8 cellular contexts compared by ENCODE assay signal in the genomic region with DNA sequence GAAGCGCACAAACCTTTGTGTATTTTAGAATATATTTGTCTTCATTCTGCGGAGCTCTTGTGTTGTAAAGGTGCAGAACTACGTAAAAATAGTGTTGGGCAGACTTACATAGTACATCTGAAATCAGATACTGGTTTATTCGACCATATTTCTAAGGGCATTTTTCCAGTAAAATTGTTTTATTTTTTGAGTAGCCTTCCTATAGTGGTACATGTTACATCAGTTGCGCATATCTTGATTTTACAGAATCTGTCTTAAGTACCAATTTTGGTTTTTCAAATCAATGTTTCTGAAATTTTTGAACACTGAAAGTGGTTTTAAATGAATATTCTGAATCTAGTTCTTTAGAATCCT. TPM values are rescaled to one million over a fixed set of nuclear protein-coding genes. Genes with fewer than 3 reads are reported as not detected.
A peak's percentile ranks its signal among the peaks of the same experiment; 100 is the strongest.
DNase-seq lines count a peak whose midpoint lies in the region; ATAC-seq and TF ChIP-seq lines count a peak whose summit lies in the region.

No MANE protein-coding gene starts in this region.

- H3K9ac ChIP-seq in ES-I3 (ENCODE audit: low read depth, low read length) (peak overlapping the region; percentile 99), trophoblast cell (ENCODE audit: low read length) (no peak overlapping the region)

- no peak overlapping the region for H2BK5ac ChIP-seq in trophoblast cell (ENCODE audit: low read depth, low read length, poor library complexity)

- H2BK12ac ChIP-seq in trophoblast cell (ENCODE audit: low read length) = no peak overlapping the region

- DNase-seq in Panc1 (ENCODE audit: low read depth, low spot score) = no peak
- no peak for DNase-seq in esophagus muscularis mucosa (ENCODE audit: extremely low spot score)
- no peak for DNase-seq in trophoblast cell
- DNase-seq in GM20000 (ENCODE audit: low spot score) = no peak

- intact Hi-C loops in Panc1 (cut with micrococcal nuclease; ENCODE audit: unreplicated experiment) = no loop called here
- intact Hi-C loops in esophagus muscularis mucosa (cut with DNase I) = loop anchor here (5.0 kb wide), 1 partner anchor 52 kb away; no protein-coding TSS in a partner anchor

- no peak overlapping the region for H4K8ac ChIP-seq in trophoblast cell (ENCODE audit: low read depth, low read length)

- BruUV-seq in Panc1 (replicated peaks; lab: Mats Ljungman, UMichigan) = no TSS peak

- no peak for TF ChIP-seq POLR2A in esophagus muscularis mucosa (IDR thresholded peaks at IDR 0.05; ENCODE audit: low read depth)

- TF ChIP-seq CTCF in Panc1 (IDR thresholded peaks at IDR 0.05) = no peak
- TF ChIP-seq CTCF in esophagus muscularis mucosa (IDR thresholded peaks at IDR 0.05) = no peak
- TF ChIP-seq CTCF in GM20000 (IDR thresholded peaks at IDR 0.05; ENCODE audit: extremely low read depth, missing control alignments) = no peak

- H3K27ac ChIP-seq in Panc1 (ENCODE audit: low read length) (peak overlapping the region; percentile 98), esophagus muscularis mucosa (replicated peaks in 1 of 4) (peak overlapping the region; percentile 100), trophoblast cell (ENCODE audit: low read depth, low read length) (no peak overlapping the region)

- H3K4me3 ChIP-seq in Panc1 (ENCODE audit: low read depth in 2 of 2, low read length in 2 of 2) = peak overlapping the region; percentile 85
- H3K4me3 ChIP-seq in esophagus muscularis mucosa = peak overlapping the region; percentile 94 to 98 (median 97)
- H3K4me3 ChIP-seq in trophoblast cell (ENCODE audit: low read depth, low read length) = peak overlapping the region; percentile 6

- POLR2A ChIA-PET in Panc1 (lab: Charles Lee) = interaction anchor here (0.5 to 4.6 kb wide), 6 partner anchors 16 to 135 kb away, joined by 3 to 84 read pairs (median 8); a partner anchor contains a TSS

- TF ChIP-seq EP300 in esophagus muscularis mucosa (IDR thresholded peaks at IDR 0.05) = no peak

- H4K91ac ChIP-seq in trophoblast cell (ENCODE audit: low read depth, low read length) = no peak overlapping the region

- in situ Hi-C loops in Panc1 (cut with HindIII; ENCODE audit: low pct_unique_long_range_greater_than_20kb, low sequenced_read_pairs) = no loop called here

- H3K36me3 ChIP-seq in ES-I3 (ENCODE audit: insufficient read depth, low read length) (no peaks in the 10 kb centered on the region; the same call in 1 of the 2 replicates), Panc1 (ENCODE audit: control insufficient read depth, insufficient read depth, low read length) (peaks cover 62% of the 10 kb centered on the region), esophagus muscularis mucosa (peaks cover 0 to 36% (median 18%) of the 10 kb centered on the region in 4 donors), trophoblast cell (ENCODE audit: control insufficient read depth in 1 of 2, insufficient read depth in 2 of 2, low read length in 2 of 2) (peaks cover 3% of the 10 kb centered on the region in 2 experiments)

- CTCF ChIA-PET in Panc1 (lab: Charles Lee) = interaction anchor here (0.7 kb wide), 1 partner anchor 15 kb away, joined by 5 read pairs; no protein-coding TSS in a partner anchor

- H3K9me3 ChIP-seq in ES-I3 (ENCODE audit: control insufficient read depth, insufficient read depth, low read length) (no peaks in the 10 kb centered on the region), Panc1 (ENCODE audit: control insufficient read depth, insufficient read depth, low read depth, low read length) (no peaks in the 10 kb centered on the region), esophagus muscularis mucosa (no peaks in the 10 kb centered on the region), trophoblast cell (ENCODE audit: insufficient read depth, low read depth, low read length) (no peaks in the 10 kb centered on the region)

- no peak for ATAC-seq in Panc1
- no peak for ATAC-seq in GM19397 (IDR thresholded peaks at IDR 0.05; ENCODE audit: unreplicated experiment)
- ATAC-seq in HG03460 (IDR thresholded peaks at IDR 0.05; ENCODE audit: unreplicated experiment) = no peak
- no peak for ATAC-seq in HG02870 (IDR thresholded peaks at IDR 0.05; ENCODE audit: unreplicated experiment)

- H3K23ac ChIP-seq in trophoblast cell (ENCODE audit: low read length) = no peak overlapping the region

- H3K79me2 ChIP-seq in trophoblast cell (ENCODE audit: control insufficient read depth, insufficient read depth, low read length, poor library complexity) = peaks cover 10% of the 10 kb centered on the region

- H2AFZ ChIP-seq in trophoblast cell (ENCODE audit: insufficient read depth, low read length, poor library complexity) = no peak overlapping the region

- H3K27me3 ChIP-seq in Panc1 (ENCODE audit: control insufficient read depth, insufficient read depth, low read length) = no peaks in the 10 kb centered on the region
- no peaks in the 10 kb centered on the region for H3K27me3 ChIP-seq in esophagus muscularis mucosa
- H3K27me3 ChIP-seq in trophoblast cell (ENCODE audit: insufficient read depth, low read length) = no peaks in the 10 kb centered on the region

- H3K4me1 ChIP-seq in ES-I3 (ENCODE audit: insufficient read depth, low read length) (peaks cover 22% of the 10 kb centered on the region), Panc1 (ENCODE audit: control insufficient read depth, insufficient read depth, low read length) (peaks cover 42% of the 10 kb centered on the region), esophagus muscularis mucosa (peaks cover 39 to 60% (median 56%) of the 10 kb centered on the region in 4 donors), trophoblast cell (ENCODE audit: control insufficient read depth in 1 of 2, insufficient read depth in 2 of 2, low read length in 2 of 2) (peaks cover 3 to 6% of the 10 kb centered on the region in 2 experiments)

- no peak overlapping the region for H3K4ac ChIP-seq in trophoblast cell (ENCODE audit: low read depth, low read length)

- H3K14ac ChIP-seq in trophoblast cell (ENCODE audit: low read length) = no peak overlapping the region

- H3K79me1 ChIP-seq in trophoblast cell (ENCODE audit: low read length) = peaks cover 18% of the 10 kb centered on the region

- H2AK5ac ChIP-seq in trophoblast cell (ENCODE audit: low read length) = no peak overlapping the region

- H4K12ac ChIP-seq in trophoblast cell (ENCODE audit: low read depth, low read length) = no peak overlapping the region

- 2% methylated on average over 5 of the region's 5 CpGs for WGBS in esophagus muscularis mucosa
- no CpG with 5 or more reads among the region's 5 CpGs for WGBS in trophoblast cell (ENCODE audit: extremely low coverage, insufficient coverage, insufficient read length)

- no peak overlapping the region for H3K18ac ChIP-seq in trophoblast cell (ENCODE audit: low read length)

- H3K4me2 ChIP-seq in trophoblast cell (ENCODE audit: low read length) = peak overlapping the region; percentile 50

- H2BK120ac ChIP-seq in trophoblast cell (ENCODE audit: insufficient read depth, low read length, poor library complexity) = no peak overlapping the region

RNA-seq across cellular contexts. Expression of a gene that starts 15.7 kb away (rescaled TPM):
- total RNA-seq in Panc1 (2021; ENCODE audit: unreplicated experiment) (81.8 TPM), esophagus muscularis mucosa (10 to 100 TPM; 54.3 to 86.0 (median 62.8) TPM)
- 43.9 TPM for polyA plus RNA-seq in Panc1 (2012; ENCODE audit: insufficient read length)
- polyA plus RNA-seq in trophoblast cell (2013) = 98.2 and 104 TPM in 2 replicates

Comparison
In these comparisons a context has a peak if more than half of its experiments do, and no peak if none do; other contexts are left out.
1. H3K4me3 ChIP-seq: peak in every context shown above with its lines; median percentile 97 in esophagus muscularis mucosa; 85 in Panc1; 6 in trophoblast cell.